24 cellular contexts compared by ENCODE assay signal in genomic region chr2:7028846-7029245, GRCh38.
DNase-seq lines count a peak whose midpoint lies in the region; ATAC-seq and TF ChIP-seq lines count a peak whose summit lies in the region.
"Had no signal": no experiment of that assay in that cellular context is flagged by ENCODE, and none has a peak within 500 bp of the region (broad histone marks: within the 10 kb centered on the region; RNA-seq: fewer than 3 reads in every experiment).

No MANE protein-coding gene starts in this region.

- peaks cover 16% of the 10 kb centered on the region for H3K4me1 Mint-ChIP-seq in activated T-helper 17 cell treated with anti-CD3 and anti-CD28 coated beads, Interleukin-2, amount 50 U/mL, for 72 hours
- peaks cover 70% of the 10 kb centered on the region for H3K4me1 Mint-ChIP-seq in nephron progenitor cell

- H3K36me3 ChIP-seq in heart left ventricle: peaks cover 0 to 55% (median 32%) of the 10 kb centered on the region in 9 donors
- no peaks in the 10 kb centered on the region for H3K36me3 ChIP-seq in upper lobe of right lung

- H3K9me3 ChIP-seq in heart left ventricle (no peaks in the 10 kb centered on the region), upper lobe of right lung (no peaks in the 10 kb centered on the region)
- H3K9me3 ChIP-seq: esophagus muscularis mucosa, vagina had no signal

- no peaks in the 10 kb centered on the region for H3K9me3 Mint-ChIP-seq in activated T-helper 17 cell treated with anti-CD3 and anti-CD28 coated beads, Interleukin-2, amount 50 U/mL, for 72 hours
- no peaks in the 10 kb centered on the region for H3K9me3 Mint-ChIP-seq in nephron progenitor cell
- H3K9me3 Mint-ChIP-seq: activated naive CD4-positive, alpha-beta T cell treated with anti-CD3 and anti-CD28 coated beads for 36 hours; natural killer cell had no signal

- no peak for TF ChIP-seq CTCF in heart left ventricle (IDR thresholded peaks at IDR 0.05)
- TF ChIP-seq CTCF in nephron progenitor cell (IDR thresholded peaks at IDR 0.05): no peak
- no peak for TF ChIP-seq CTCF in upper lobe of right lung (IDR thresholded peaks at IDR 0.05)

- peaks cover 73% of the 10 kb centered on the region for H3K36me3 Mint-ChIP-seq in activated T-helper 17 cell treated with anti-CD3 and anti-CD28 coated beads, Interleukin-2, amount 50 U/mL, for 72 hours (ENCODE audit: low read depth)
- H3K36me3 Mint-ChIP-seq in nephron progenitor cell (ENCODE audit: low read depth): peaks cover 65% of the 10 kb centered on the region

- WGBS in heart left ventricle, 4 donors: 56 to 77% (median 66%) methylated on average over 6 of the region's 6 CpGs

- H3K4me1 ChIP-seq in heart left ventricle: peaks cover 4 to 61% (median 40%) of the 10 kb centered on the region in 12 donors
- peaks cover 13% of the 10 kb centered on the region for H3K4me1 ChIP-seq in upper lobe of right lung

- H3K27ac ChIP-seq in heart left ventricle (peak overlapping the region; percentile 29 to 81 (median 62)), upper lobe of right lung (peak overlapping the region; percentile 30)
- H3K27ac ChIP-seq: C4-2B, vagina, VCaP had no signal

- H3K27me3 ChIP-seq in heart left ventricle (no peaks in the 10 kb centered on the region), upper lobe of right lung (no peaks in the 10 kb centered on the region)
- H3K27me3 ChIP-seq: esophagus muscularis mucosa, vagina had no signal

- no peak for TF ChIP-seq POLR2A in heart left ventricle (IDR thresholded peaks at IDR 0.05)

- ATAC-seq in heart left ventricle (no peak), upper lobe of right lung (no peak), GM18909 (IDR thresholded peaks at IDR 0.05; ENCODE audit: poor library complexity, unreplicated experiment) (no peak)
- no peak for ATAC-seq in activated T-helper 17 cell treated with anti-CD3 and anti-CD28 coated beads, Interleukin-2, amount 50 U/mL, for 72 hours (replicated peaks)
- ATAC-seq: GM12878, natural killer cell had no signal

- intact Hi-C loops in heart left ventricle (cut with DNase I): loop anchor here in 6 of 10 donors (2.0 to 5.0 kb wide), 2 partner anchors 112 kb away; partner anchors contain the start of gene RNF144A (in 6 of the 6)
- intact Hi-C loops in cardiac septum (cut with DNase I): loop anchor here (5.0 kb wide), 1 partner anchor 112 kb away; the partner anchor contains the start of gene RNF144A
- intact Hi-C loops in upper lobe of right lung (cut with DNase I): loop anchor here (10.0 kb wide), 1 partner anchor 114 kb away; the partner anchor contains the start of gene RNF144A

- peak in 1 of 5 donors; percentile 29 for DNase-seq in heart left ventricle
- no peak for DNase-seq in cardiac septum (ENCODE audit: low spot score)
- no peak for DNase-seq in nephron progenitor cell
- DNase-seq in upper lobe of right lung: no peak
- DNase-seq in T-helper 2 cell: no peak
- no peak for DNase-seq in activated CD8-positive, alpha-beta memory T cell treated with anti-CD3 and anti-CD28 coated beads, Interleukin-2, amount 50 U/mL, for 4 hours
- DNase-seq: ACHN; activated CD4-positive, alpha-beta T cell treated with anti-CD3 and anti-CD28 coated beads, Interleukin-2, amount 50 U/mL, for 48 hours; activated naive CD4-positive, alpha-beta T cell treated with anti-CD3 and anti-CD28 coated beads for 36 hours; effector CD8-positive, alpha-beta T cell; MM.1S; natural killer cell; NCI-H146; NCI-H2171 treated with DMSO at 0.1 percent for 48 hours; NCI-H748 treated with DMSO at 0.1 percent for 48 hours; SIG-M5; stimulated activated CD4-positive, alpha-beta T cell treated with anti-CD3 and anti-CD28 coated beads, Interleukin-12 subunit alpha, Interleukin-12 subunit beta, amount 100 ng/mL, for 4 hours had no signal

- peak overlapping the region; percentile 21 for H3K27ac Mint-ChIP-seq in activated T-helper 17 cell treated with anti-CD3 and anti-CD28 coated beads, Interleukin-2, amount 50 U/mL, for 72 hours
- H3K27ac Mint-ChIP-seq in nephron progenitor cell: peak overlapping the region; percentile 22
- H3K27ac Mint-ChIP-seq: activated naive CD4-positive, alpha-beta T cell treated with anti-CD3 and anti-CD28 coated beads for 36 hours; natural killer cell had no signal

- H3K4me3 Mint-ChIP-seq in activated T-helper 17 cell treated with anti-CD3 and anti-CD28 coated beads, Interleukin-2, amount 50 U/mL, for 72 hours: no peak overlapping the region
- H3K4me3 Mint-ChIP-seq in nephron progenitor cell: peak overlapping the region; percentile 8
- H3K4me3 Mint-ChIP-seq: activated naive CD4-positive, alpha-beta T cell treated with anti-CD3 and anti-CD28 coated beads for 36 hours; natural killer cell had no signal

- no peaks in the 10 kb centered on the region for H3K27me3 Mint-ChIP-seq in activated T-helper 17 cell treated with anti-CD3 and anti-CD28 coated beads, Interleukin-2, amount 50 U/mL, for 72 hours
- H3K27me3 Mint-ChIP-seq in nephron progenitor cell (ENCODE audit: low read depth, poor library complexity): no peaks in the 10 kb centered on the region

- H3K4me3 ChIP-seq in heart left ventricle (no peak overlapping the region), upper lobe of right lung (no peak overlapping the region)
- H3K4me3 ChIP-seq: esophagus muscularis mucosa, GM12878, vagina had no signal
